In the genomic region with DNA sequence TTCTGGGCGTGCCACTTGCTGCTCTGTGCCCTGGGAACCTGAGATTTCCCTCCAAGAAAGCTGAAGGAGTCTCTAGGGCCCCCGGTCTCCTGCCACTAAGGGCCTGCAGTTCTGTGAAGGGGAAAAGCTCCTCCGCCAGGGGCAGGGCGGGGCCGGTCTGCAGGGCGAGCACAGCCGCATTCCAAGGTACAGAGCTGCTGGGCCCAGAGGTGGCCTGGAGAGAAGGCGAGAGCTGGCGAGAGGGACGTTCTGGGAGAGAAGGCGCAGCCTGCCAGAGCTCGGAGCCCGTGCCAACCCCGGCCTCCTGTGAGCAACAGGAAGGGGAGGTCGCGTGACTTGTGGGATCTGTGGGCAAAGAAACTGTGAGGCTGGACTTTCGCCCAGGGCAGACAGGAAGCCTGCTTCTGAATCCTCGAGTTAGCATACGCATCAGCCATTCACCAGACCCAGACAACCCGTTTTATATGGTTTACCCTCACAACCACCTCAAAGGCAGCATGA, we compare ENCODE assay signal across 8 cellular contexts.
DNase-seq lines count a peak whose midpoint lies in the region; ATAC-seq, FAIRE-seq and TF ChIP-seq lines count a peak whose summit lies in the region.

No MANE protein-coding gene starts in this region.

- H3K9me3 ChIP-seq in CD4-positive, CD25-positive, alpha-beta regulatory T cell (ENCODE audit: control insufficient read depth in 2 of 2, low read length in 2 of 2): no peaks in the 10 kb centered on the region
- no peaks in the 10 kb centered on the region for H3K9me3 ChIP-seq in RWPE2 (ENCODE audit: severe bottlenecking)
- no peaks in the 10 kb centered on the region for H3K9me3 ChIP-seq in ascending aorta
- H3K9me3 ChIP-seq in kidney (ENCODE audit: control insufficient read depth in 1 of 2, low read length in 2 of 2): no peaks in the 10 kb centered on the region

- H3K27me3 Mint-ChIP-seq in CD4-positive, CD25-positive, alpha-beta regulatory T cell: no peaks in the 10 kb centered on the region

- intact Hi-C loops in ascending aorta (cut with DNase I) (loop anchor here (2.0 to 5.0 kb wide), 6 partner anchors 76 to 314 kb away; partner anchors contain the start of gene RYBP), kidney (cut with DNase I) (no loop called here)

- H3K4me1 Mint-ChIP-seq in CD4-positive, CD25-positive, alpha-beta regulatory T cell: peaks cover 15 to 63% (median 45%) of the 10 kb centered on the region in 4 donors

- H3K27ac ChIP-seq in CD4-positive, CD25-positive, alpha-beta regulatory T cell (ENCODE audit: insufficient read depth, low read length, poor library complexity, severe bottlenecking): no peak overlapping the region
- H3K27ac ChIP-seq in RWPE2 (ENCODE audit: poor library complexity, severe bottlenecking): peak overlapping the region; percentile 89
- peak overlapping the region; percentile 59 to 76 for H3K27ac ChIP-seq in ascending aorta
- no peak overlapping the region for H3K27ac ChIP-seq in kidney (ENCODE audit: low read depth in 2 of 2, low read length in 2 of 2)

- H3K9ac ChIP-seq in kidney (ENCODE audit: low read length in 2 of 2): no peak overlapping the region

- no peaks in the 10 kb centered on the region for H3K36me3 Mint-ChIP-seq in CD4-positive, CD25-positive, alpha-beta regulatory T cell

- peaks cover 56% of the 10 kb centered on the region for H3K4me1 ChIP-seq in CD4-positive, CD25-positive, alpha-beta regulatory T cell (ENCODE audit: control insufficient read depth, insufficient read depth, low read length, poor library complexity, severe bottlenecking)
- H3K4me1 ChIP-seq in RWPE2 (ENCODE audit: insufficient read depth, poor library complexity, severe bottlenecking): peaks cover 15% of the 10 kb centered on the region
- peaks cover 11 to 17% of the 10 kb centered on the region in 2 donors for H3K4me1 ChIP-seq in ascending aorta
- H3K4me1 ChIP-seq in kidney (ENCODE audit: control insufficient read depth in 1 of 2, insufficient read depth in 1 of 2, low read depth in 1 of 2, low read length in 2 of 2): peaks cover 0 to 2% of the 10 kb centered on the region in 2 donors

- ATAC-seq in CD4-positive, CD25-positive, alpha-beta regulatory T cell (ENCODE audit: low read depth in 2 of 2): peak in 1 of 2 donors; percentile 38
- ATAC-seq in GM21619 (IDR thresholded peaks at IDR 0.05; ENCODE audit: unreplicated experiment): peak; percentile 51
- ATAC-seq in RWPE2 (ENCODE audit: low read depth): no peak

- H3K4me3 ChIP-seq in CD4-positive, CD25-positive, alpha-beta regulatory T cell (ENCODE audit: low read depth, low read length): no peak overlapping the region
- H3K4me3 ChIP-seq in RWPE2 (ENCODE audit: severe bottlenecking): no peak overlapping the region
- peak overlapping the region in 1 of 2 donors; percentile 1 for H3K4me3 ChIP-seq in ascending aorta
- no peak overlapping the region for H3K4me3 ChIP-seq in kidney (ENCODE audit: low read length in 2 of 2)

- FAIRE-seq in kidney (lab: Jason Lieb, UNC): no peak

- peak in 1 of 3 donors; percentile 88 for DNase-seq in CD4-positive, CD25-positive, alpha-beta regulatory T cell
- DNase-seq in RWPE2 (ENCODE audit: low spot score): no peak
- peak; percentile 76 to 95 for DNase-seq in ascending aorta (ENCODE audit: low spot score in 2 of 2)
- peak; percentile 94 for DNase-seq in kidney
- DNase-seq in stimulated activated CD4-positive, alpha-beta T cell treated with anti-CD3 and anti-CD28 coated beads, TNF-alpha, amount 100 ng/mL, for 24 hours (ENCODE audit: low read depth in 3 of 3): peak; percentile 21 to 70 (median 32)
- no peak for DNase-seq in NCI-H748 (lab: John Stamatoyannopoulos, UW; ENCODE audit: unreplicated experiment)
- no peak for DNase-seq in RKO (ENCODE audit: low spot score)

- TF ChIP-seq CTCF in RWPE2 (IDR thresholded peaks at IDR 0.05; ENCODE audit: poor library complexity, severe bottlenecking) (no peak), ascending aorta (IDR thresholded peaks at IDR 0.05) (peak in 2 of 3 experiments; percentile 17 to 29), kidney (IDR thresholded peaks at IDR 0.05; ENCODE audit: borderline replicate concordance, extremely low read depth, insufficient read depth) (no peak)

- H3K27me3 ChIP-seq in CD4-positive, CD25-positive, alpha-beta regulatory T cell (ENCODE audit: control insufficient read depth, insufficient read depth, low read length): no peaks in the 10 kb centered on the region
- H3K27me3 ChIP-seq in RWPE2 (ENCODE audit: insufficient read depth, poor library complexity, severe bottlenecking): no peaks in the 10 kb centered on the region
- no peaks in the 10 kb centered on the region for H3K27me3 ChIP-seq in ascending aorta

- H3K27ac Mint-ChIP-seq in CD4-positive, CD25-positive, alpha-beta regulatory T cell: peak overlapping the region in 2 of 3 donors; percentile 43 to 79

- no peaks in the 10 kb centered on the region for H3K36me3 ChIP-seq in CD4-positive, CD25-positive, alpha-beta regulatory T cell (ENCODE audit: control insufficient read depth, insufficient read depth, low read length)
- H3K36me3 ChIP-seq in RWPE2 (ENCODE audit: low read depth) (no peaks in the 10 kb centered on the region), ascending aorta (no peaks in the 10 kb centered on the region), kidney (ENCODE audit: control insufficient read depth in 1 of 2, insufficient read depth in 2 of 2, low read length in 2 of 2) (no peaks in the 10 kb centered on the region)

- H3K9me3 Mint-ChIP-seq in CD4-positive, CD25-positive, alpha-beta regulatory T cell: peaks cover 0 to 1% (median 0%) of the 10 kb centered on the region in 7 donors

- H3K4me3 Mint-ChIP-seq in CD4-positive, CD25-positive, alpha-beta regulatory T cell: peak overlapping the region in 1 of 4 donors; percentile 11

Comparison
In these comparisons a context has a peak if more than half of its experiments do, and no peak if none do; other contexts are left out.
1. DNase-seq: peak in ascending aorta (2 of 2), kidney (single experiment) and stimulated activated CD4-positive, alpha-beta T cell treated with anti-CD3 and anti-CD28 coated beads, TNF-alpha, amount 100 ng/mL, for 24 hours (3 of 3); none in RWPE2 (single experiment), NCI-H748 (single experiment) and RKO (single experiment).
2. H3K27ac ChIP-seq: peak in RWPE2 (single experiment) and ascending aorta (2 of 2); none in CD4-positive, CD25-positive, alpha-beta regulatory T cell (single experiment) and kidney (0 of 2).
3. CTCF ChIP-seq: peak in ascending aorta (2 of 3); none in RWPE2 (single experiment) and kidney (single experiment).